ENCODE assay signal across 1 cellular context in the genomic region with DNA sequence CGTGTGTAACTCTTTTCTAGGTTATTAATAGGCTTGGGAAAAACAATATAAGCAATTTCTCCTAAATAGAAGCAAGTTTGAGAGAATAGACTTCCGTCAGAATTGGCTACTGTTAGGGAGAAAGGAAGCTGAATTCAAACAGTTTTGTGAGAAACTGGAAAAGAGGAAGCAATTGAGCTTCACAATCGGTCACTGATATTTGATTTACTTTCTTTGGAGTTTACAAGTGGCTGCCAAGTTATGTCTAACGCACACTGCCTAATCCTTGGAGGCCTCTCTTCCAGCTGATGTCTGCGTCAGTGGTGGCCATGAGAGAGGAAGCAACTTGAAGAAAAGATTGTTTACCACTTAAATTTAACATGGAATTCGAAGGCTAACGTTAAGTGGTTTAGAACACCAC.
TF ChIP-seq lines count a peak whose summit lies in the region.

No MANE protein-coding gene starts in this region.

TF ChIP-seq in GM23338, 12 proteins besides CTCF, POLR2A, EP300 and RAD21 (continued from another document):
- TF ChIP-seq, protein P1, sequence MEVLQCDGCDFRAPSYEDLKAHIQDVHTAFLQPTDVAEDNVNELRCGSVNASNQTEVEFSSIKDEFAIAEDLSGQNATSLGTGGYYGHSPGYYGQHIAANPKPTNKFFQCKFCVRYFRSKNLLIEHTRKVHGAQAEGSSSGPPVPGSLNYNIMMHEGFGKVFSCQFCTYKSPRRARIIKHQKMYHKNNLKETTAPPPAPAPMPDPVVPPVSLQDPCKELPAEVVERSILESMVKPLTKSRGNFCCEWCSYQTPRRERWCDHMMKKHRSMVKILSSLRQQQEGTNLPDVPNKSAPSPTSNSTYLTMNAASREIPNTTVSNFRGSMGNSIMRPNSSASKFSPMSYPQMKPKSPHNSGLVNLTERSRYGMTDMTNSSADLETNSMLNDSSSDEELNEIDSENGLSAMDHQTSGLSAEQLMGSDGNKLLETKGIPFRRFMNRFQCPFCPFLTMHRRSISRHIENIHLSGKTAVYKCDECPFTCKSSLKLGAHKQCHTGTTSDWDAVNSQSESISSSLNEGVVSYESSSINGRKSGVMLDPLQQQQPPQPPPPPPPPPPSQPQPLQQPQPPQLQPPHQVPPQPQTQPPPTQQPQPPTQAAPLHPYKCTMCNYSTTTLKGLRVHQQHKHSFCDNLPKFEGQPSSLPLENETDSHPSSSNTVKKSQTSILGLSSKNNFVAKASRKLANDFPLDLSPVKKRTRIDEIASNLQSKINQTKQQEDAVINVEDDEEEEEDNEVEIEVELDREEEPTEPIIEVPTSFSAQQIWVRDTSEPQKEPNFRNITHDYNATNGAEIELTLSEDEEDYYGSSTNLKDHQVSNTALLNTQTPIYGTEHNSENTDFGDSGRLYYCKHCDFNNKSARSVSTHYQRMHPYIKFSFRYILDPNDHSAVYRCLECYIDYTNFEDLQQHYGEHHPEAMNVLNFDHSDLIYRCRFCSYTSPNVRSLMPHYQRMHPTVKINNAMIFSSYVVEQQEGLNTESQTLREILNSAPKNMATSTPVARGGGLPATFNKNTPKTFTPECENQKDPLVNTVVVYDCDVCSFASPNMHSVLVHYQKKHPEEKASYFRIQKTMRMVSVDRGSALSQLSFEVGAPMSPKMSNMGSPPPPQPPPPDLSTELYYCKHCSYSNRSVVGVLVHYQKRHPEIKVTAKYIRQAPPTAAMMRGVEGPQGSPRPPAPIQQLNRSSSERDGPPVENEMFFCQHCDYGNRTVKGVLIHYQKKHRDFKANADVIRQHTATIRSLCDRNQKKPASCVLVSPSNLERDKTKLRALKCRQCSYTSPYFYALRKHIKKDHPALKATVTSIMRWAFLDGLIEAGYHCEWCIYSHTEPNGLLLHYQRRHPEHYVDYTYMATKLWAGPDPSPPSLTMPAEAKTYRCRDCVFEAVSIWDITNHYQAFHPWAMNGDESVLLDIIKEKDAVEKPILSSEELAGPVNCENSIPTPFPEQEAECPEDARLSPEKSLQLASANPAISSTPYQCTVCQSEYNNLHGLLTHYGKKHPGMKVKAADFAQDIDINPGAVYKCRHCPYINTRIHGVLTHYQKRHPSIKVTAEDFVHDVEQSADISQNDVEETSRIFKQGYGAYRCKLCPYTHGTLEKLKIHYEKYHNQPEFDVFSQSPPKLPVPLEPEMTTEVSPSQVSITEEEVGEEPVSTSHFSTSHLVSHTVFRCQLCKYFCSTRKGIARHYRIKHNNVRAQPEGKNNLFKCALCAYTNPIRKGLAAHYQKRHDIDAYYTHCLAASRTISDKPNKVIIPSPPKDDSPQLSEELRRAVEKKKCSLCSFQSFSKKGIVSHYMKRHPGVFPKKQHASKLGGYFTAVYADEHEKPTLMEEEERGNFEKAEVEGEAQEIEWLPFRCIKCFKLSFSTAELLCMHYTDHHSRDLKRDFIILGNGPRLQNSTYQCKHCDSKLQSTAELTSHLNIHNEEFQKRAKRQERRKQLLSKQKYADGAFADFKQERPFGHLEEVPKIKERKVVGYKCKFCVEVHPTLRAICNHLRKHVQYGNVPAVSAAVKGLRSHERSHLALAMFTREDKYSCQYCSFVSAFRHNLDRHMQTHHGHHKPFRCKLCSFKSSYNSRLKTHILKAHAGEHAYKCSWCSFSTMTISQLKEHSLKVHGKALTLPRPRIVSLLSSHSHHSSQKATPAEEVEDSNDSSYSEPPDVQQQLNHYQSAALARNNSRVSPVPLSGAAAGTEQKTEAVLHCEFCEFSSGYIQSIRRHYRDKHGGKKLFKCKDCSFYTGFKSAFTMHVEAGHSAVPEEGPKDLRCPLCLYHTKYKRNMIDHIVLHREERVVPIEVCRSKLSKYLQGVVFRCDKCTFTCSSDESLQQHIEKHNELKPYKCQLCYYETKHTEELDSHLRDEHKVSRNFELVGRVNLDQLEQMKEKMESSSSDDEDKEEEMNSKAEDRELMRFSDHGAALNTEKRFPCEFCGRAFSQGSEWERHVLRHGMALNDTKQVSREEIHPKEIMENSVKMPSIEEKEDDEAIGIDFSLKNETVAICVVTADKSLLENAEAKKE (CRISPR knock-in tag; IDR thresholded peaks at IDR 0.05), result no peak
- TF ChIP-seq EZH2 (IDR thresholded peaks at IDR 0.05; ENCODE audit: low read depth, unreplicated experiment), result no peak
- no peak for TF ChIP-seq EZH2phosphoT487 (IDR thresholded peaks at IDR 0.05; ENCODE audit: unreplicated experiment)
- no peak for TF ChIP-seq ZNF114 (CRISPR knock-in tag; IDR thresholded peaks at IDR 0.05)
- no peak for TF ChIP-seq NANOG (IDR thresholded peaks at IDR 0.05; ENCODE audit: borderline replicate concordance)
- no peak for TF ChIP-seq CREB1 (CRISPR knock-in tag; IDR thresholded peaks at IDR 0.05; ENCODE audit: low read depth)
- TF ChIP-seq, protein P2, sequence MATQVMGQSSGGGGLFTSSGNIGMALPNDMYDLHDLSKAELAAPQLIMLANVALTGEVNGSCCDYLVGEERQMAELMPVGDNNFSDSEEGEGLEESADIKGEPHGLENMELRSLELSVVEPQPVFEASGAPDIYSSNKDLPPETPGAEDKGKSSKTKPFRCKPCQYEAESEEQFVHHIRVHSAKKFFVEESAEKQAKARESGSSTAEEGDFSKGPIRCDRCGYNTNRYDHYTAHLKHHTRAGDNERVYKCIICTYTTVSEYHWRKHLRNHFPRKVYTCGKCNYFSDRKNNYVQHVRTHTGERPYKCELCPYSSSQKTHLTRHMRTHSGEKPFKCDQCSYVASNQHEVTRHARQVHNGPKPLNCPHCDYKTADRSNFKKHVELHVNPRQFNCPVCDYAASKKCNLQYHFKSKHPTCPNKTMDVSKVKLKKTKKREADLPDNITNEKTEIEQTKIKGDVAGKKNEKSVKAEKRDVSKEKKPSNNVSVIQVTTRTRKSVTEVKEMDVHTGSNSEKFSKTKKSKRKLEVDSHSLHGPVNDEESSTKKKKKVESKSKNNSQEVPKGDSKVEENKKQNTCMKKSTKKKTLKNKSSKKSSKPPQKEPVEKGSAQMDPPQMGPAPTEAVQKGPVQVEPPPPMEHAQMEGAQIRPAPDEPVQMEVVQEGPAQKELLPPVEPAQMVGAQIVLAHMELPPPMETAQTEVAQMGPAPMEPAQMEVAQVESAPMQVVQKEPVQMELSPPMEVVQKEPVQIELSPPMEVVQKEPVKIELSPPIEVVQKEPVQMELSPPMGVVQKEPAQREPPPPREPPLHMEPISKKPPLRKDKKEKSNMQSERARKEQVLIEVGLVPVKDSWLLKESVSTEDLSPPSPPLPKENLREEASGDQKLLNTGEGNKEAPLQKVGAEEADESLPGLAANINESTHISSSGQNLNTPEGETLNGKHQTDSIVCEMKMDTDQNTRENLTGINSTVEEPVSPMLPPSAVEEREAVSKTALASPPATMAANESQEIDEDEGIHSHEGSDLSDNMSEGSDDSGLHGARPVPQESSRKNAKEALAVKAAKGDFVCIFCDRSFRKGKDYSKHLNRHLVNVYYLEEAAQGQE (IDR thresholded peaks at IDR 0.05; ENCODE audit: unreplicated experiment), result no peak
TF ChIP-seq in GM23338: peak in this region for 0.
